ENCODE assay signal across 15 cellular contexts in genomic region chr2:4745596-4745995, GRCh38.
DNase-seq lines count a peak whose midpoint lies in the region; ATAC-seq, FAIRE-seq and TF ChIP-seq lines count a peak whose summit lies in the region.
"Had no signal": no experiment of that assay in that cellular context is flagged by ENCODE, and none has a peak within 500 bp of the region (broad histone marks: within the 10 kb centered on the region; RNA-seq: fewer than 3 reads in every experiment).

No MANE protein-coding gene starts in this region.

- RAD21 ChIA-PET in GM12878 (lab: Charles Lee; ENCODE audit: unreplicated experiment) = no interaction called here

- H3K27ac ChIP-seq in GM23338 (ENCODE audit: low read depth) = no peak overlapping the region
- H3K27ac ChIP-seq in GM12878 (ENCODE audit: control insufficient read depth, insufficient read depth) = no peak overlapping the region
- H3K27ac ChIP-seq: transverse colon had no signal

- H3K27me3 ChIP-seq in GM23338 (ENCODE audit: insufficient read depth) = no peaks in the 10 kb centered on the region
- H3K27me3 ChIP-seq in GM12878 (replicated peaks in 1 of 2; ENCODE audit: control insufficient read depth in 2 of 2, insufficient read depth in 2 of 2, low read length in 1 of 2) = no peaks in the 10 kb centered on the region
- H3K27me3 ChIP-seq: transverse colon had no signal

- H3K79me2 ChIP-seq in GM23338 (replicated peaks; ENCODE audit: insufficient read depth) = no peaks in the 10 kb centered on the region
- no peaks in the 10 kb centered on the region for H3K79me2 ChIP-seq in GM12878 (ENCODE audit: control insufficient read depth, insufficient read depth, low read length)

- H3K27ac Mint-ChIP-seq in GM23338 (no peak overlapping the region; the same call in 1 of the 2 replicates), nephron progenitor cell (peak overlapping the region; percentile 70), WTC11 (no peak overlapping the region)
- no peak overlapping the region for H3K27ac Mint-ChIP-seq in activated CD8-positive, alpha-beta T cell treated with anti-CD3 and anti-CD28 coated beads for 36 hours
- H3K27ac Mint-ChIP-seq: activated CD4-positive, alpha-beta T cell treated with anti-CD3 and anti-CD28 coated beads for 36 hours; activated naive CD4-positive, alpha-beta T cell treated with anti-CD3 and anti-CD28 coated beads for 36 hours; naive B cell; T-helper 2 cell treated with Interferon-gamma antibody and Interleukin-4, amounts not matched to agents 5 μg/mL and 100 μg/mL, for 36 hours had no signal

- TF ChIP-seq CTCF in GM23338 (conservative IDR thresholded peaks at IDR 0.05; ENCODE audit: low read depth in 2 of 2) (no peak), GM12878 (IDR thresholded peaks at IDR 0.05 in 2 of 3, conservative IDR thresholded peaks at IDR 0.05 in 1 of 3; ENCODE audit: control insufficient read depth in 2 of 3, extremely low read depth in 1 of 3, insufficient read depth in 1 of 3, low read depth in 3 of 3, low read length in 3 of 3) (no peak), nephron progenitor cell (IDR thresholded peaks at IDR 0.05) (no peak), WTC11 (IDR thresholded peaks at IDR 0.05) (no peak)
- no peak for TF ChIP-seq CTCF in activated CD8-positive, alpha-beta T cell treated with anti-CD3 and anti-CD28 coated beads for 36 hours (IDR thresholded peaks at IDR 0.05)

- H2AFZ ChIP-seq in GM23338 (no peak overlapping the region), GM12878 (ENCODE audit: control insufficient read depth, low read depth, low read length) (no peak overlapping the region)

- H3K9me2 ChIP-seq in GM23338 (ENCODE audit: insufficient read depth) = no peaks in the 10 kb centered on the region

- TF ChIP-seq POLR2A in GM12878 (IDR thresholded peaks at IDR 0.05; ENCODE audit: low read depth, low read length) (no peak), H54 (IDR thresholded peaks at IDR 0.05; ENCODE audit: low read depth, low read length) (no peak)

- no peak overlapping the region for H3K9ac ChIP-seq in GM12878 (ENCODE audit: control insufficient read depth, insufficient read depth, low read length)

- FAIRE-seq in GM12878 (lab: Jason Lieb, UNC) (no peak), H54 (lab: Jason Lieb, UNC) (no peak)
- FAIRE-seq: D721Med had no signal

- ATAC-seq in GM23338 (no peak), GM12878 (no peak), HG03135 (IDR thresholded peaks at IDR 0.05; ENCODE audit: unreplicated experiment) (no peak), WTC11 (no peak)
- no peak for ATAC-seq in activated CD8-positive, alpha-beta T cell treated with anti-CD3 and anti-CD28 coated beads for 36 hours
- ATAC-seq: activated CD4-positive, alpha-beta T cell treated with anti-CD3 and anti-CD28 coated beads for 36 hours had no signal

- SMC1A ChIA-PET in GM12878 (lab: Charles Lee; ENCODE audit: uncharacterized antibody, unreplicated experiment) = interaction anchor here (0.5 kb wide), 1 partner anchor 158 kb away, joined by 3 read pairs; no protein-coding TSS in a partner anchor

- H3K4me1 Mint-ChIP-seq in GM23338 (no peaks in the 10 kb centered on the region), nephron progenitor cell (peaks cover 9% of the 10 kb centered on the region), WTC11 (no peaks in the 10 kb centered on the region)
- H3K4me1 Mint-ChIP-seq in activated CD8-positive, alpha-beta T cell treated with anti-CD3 and anti-CD28 coated beads for 36 hours (ENCODE audit: low read depth) = no peaks in the 10 kb centered on the region
- H3K4me1 Mint-ChIP-seq: activated CD4-positive, alpha-beta T cell treated with anti-CD3 and anti-CD28 coated beads for 36 hours; naive B cell had no signal

- WGBS in GM12878 (ENCODE audit: insufficient coverage, insufficient replicate concordance, low lambda C conversion rate, missing lambda C conversion rate) = 35% methylated on average over 9 of the region's 9 CpGs

- H3K27me3 Mint-ChIP-seq in GM23338 (ENCODE audit: insufficient read depth, low read depth, poor library complexity) = no peaks in the 10 kb centered on the region
- H3K27me3 Mint-ChIP-seq in nephron progenitor cell (ENCODE audit: low read depth, poor library complexity) = no peaks in the 10 kb centered on the region
- H3K27me3 Mint-ChIP-seq in activated CD8-positive, alpha-beta T cell treated with anti-CD3 and anti-CD28 coated beads for 36 hours = no peaks in the 10 kb centered on the region
- no peaks in the 10 kb centered on the region; the same call in 1 of the 2 replicates for H3K27me3 Mint-ChIP-seq in WTC11 (ENCODE audit: low read depth)
- H3K27me3 Mint-ChIP-seq: activated CD4-positive, alpha-beta T cell treated with anti-CD3 and anti-CD28 coated beads for 36 hours; naive B cell had no signal

- BruUV-seq in GM12878 (replicated peaks; lab: Mats Ljungman, UMichigan) = no TSS peak

- H3K36me3 ChIP-seq in GM23338 (ENCODE audit: insufficient read depth) = 0 out of 2 replicates have a peak, but pooled peaks cover 3% of the 10 kb centered on the region
- no peaks in the 10 kb centered on the region for H3K36me3 ChIP-seq in GM12878 (ENCODE audit: control insufficient read depth in 2 of 2, insufficient read depth in 2 of 2, low read length in 1 of 2)
- H3K36me3 ChIP-seq: transverse colon had no signal

- no peak overlapping the region for H3K4me2 ChIP-seq in GM23338
- H3K4me2 ChIP-seq in GM12878 (ENCODE audit: control insufficient read depth, insufficient read depth) = no peak overlapping the region

- H3K9me3 ChIP-seq in GM12878 (replicated peaks; ENCODE audit: control insufficient read depth, insufficient read depth, low read length) = no peaks in the 10 kb centered on the region

- H3K9me3 Mint-ChIP-seq in GM23338 (peaks cover 76% of the 10 kb centered on the region), nephron progenitor cell (peaks cover 23% of the 10 kb centered on the region), WTC11 (peaks cover 81% of the 10 kb centered on the region)
- H3K9me3 Mint-ChIP-seq in activated CD8-positive, alpha-beta T cell treated with anti-CD3 and anti-CD28 coated beads for 36 hours = peaks cover 9% of the 10 kb centered on the region

- CTCF ChIA-PET in GM12878 (lab: Yijun Ruan, JAX) = no interaction called here
- CTCF ChIA-PET in activated CD8-positive, alpha-beta T cell treated with anti-CD3 and anti-CD28 coated beads for 36 hours (lab: Charles Lee) = no interaction called here
- CTCF ChIA-PET in WTC11 (lab: Charles Lee) = no interaction called here

- H3K4me3 ChIP-seq in GM23338 (no peak overlapping the region), GM12878 (no peak overlapping the region)
- H3K4me3 ChIP-seq: transverse colon had no signal

- H3K4me3 Mint-ChIP-seq in GM23338 (no peak overlapping the region), nephron progenitor cell (no peak overlapping the region), WTC11 (no peak overlapping the region)
- no peak overlapping the region for H3K4me3 Mint-ChIP-seq in activated CD8-positive, alpha-beta T cell treated with anti-CD3 and anti-CD28 coated beads for 36 hours
- H3K4me3 Mint-ChIP-seq: activated CD4-positive, alpha-beta T cell treated with anti-CD3 and anti-CD28 coated beads for 36 hours; activated naive CD4-positive, alpha-beta T cell treated with anti-CD3 and anti-CD28 coated beads for 36 hours; naive B cell; T-helper 2 cell treated with Interferon-gamma antibody and Interleukin-4, amounts not matched to agents 5 μg/mL and 100 μg/mL, for 36 hours had no signal

- DNase-seq in GM23338 (ENCODE audit: low spot score) (peak; percentile 3), NCI-H2029 treated with DMSO at 0.1 percent for 48 hours (lab: John Stamatoyannopoulos, UW) (peak; percentile 4), GM12878 (ENCODE audit: low read depth, low spot score) (no peak), nephron progenitor cell (peak; percentile 13), H54 (ENCODE audit: insufficient read length, low spot score) (no peak), WTC11 (ENCODE audit: low spot score) (no peak)
- no peak for DNase-seq in activated CD8-positive, alpha-beta T cell treated with anti-CD3 and anti-CD28 coated beads for 36 hours
- DNase-seq: activated CD4-positive, alpha-beta T cell treated with anti-CD3 and anti-CD28 coated beads for 36 hours; activated naive CD4-positive, alpha-beta T cell treated with anti-CD3 and anti-CD28 coated beads for 36 hours; naive B cell; stimulated activated CD4-positive, alpha-beta T cell treated with anti-CD3 and anti-CD28 coated beads, Interleukin-4, amount 100 ng/mL, for 4 hours; transverse colon had no signal

- H3K36me3 Mint-ChIP-seq in GM23338 (ENCODE audit: low read depth) = no peaks in the 10 kb centered on the region; the same call in 2 of the 3 replicates
- H3K36me3 Mint-ChIP-seq in nephron progenitor cell (ENCODE audit: low read depth) = peaks cover 6% of the 10 kb centered on the region
- no peaks in the 10 kb centered on the region for H3K36me3 Mint-ChIP-seq in activated CD8-positive, alpha-beta T cell treated with anti-CD3 and anti-CD28 coated beads for 36 hours (ENCODE audit: low read depth)
- peaks cover 71% of the 10 kb centered on the region for H3K36me3 Mint-ChIP-seq in WTC11
- H3K36me3 Mint-ChIP-seq: naive B cell had no signal

- TF ChIP-seq EP300 in GM12878 (IDR thresholded peaks at IDR 0.05; ENCODE audit: borderline replicate concordance in 1 of 2, control insufficient read depth in 1 of 2, low read depth in 2 of 2, low read length in 2 of 2) = no peak

- no peaks in the 10 kb centered on the region for H4K20me1 ChIP-seq in GM23338 (replicated peaks; ENCODE audit: insufficient read depth)
- no peaks in the 10 kb centered on the region for H4K20me1 ChIP-seq in GM12878 (ENCODE audit: control insufficient read depth, insufficient read depth)

- intact Hi-C loops in GM12878 (cut with micrococcal nuclease; ENCODE audit: unreplicated experiment) = no loop called here
- intact Hi-C loops in activated CD8-positive, alpha-beta T cell treated with anti-CD3 and anti-CD28 coated beads for 36 hours (cut with micrococcal nuclease) = no loop called here

- H3F3A ChIP-seq in GM23338 (replicated peaks; ENCODE audit: low read depth) = no peaks in the 10 kb centered on the region

- H3K4me1 ChIP-seq in GM23338 (ENCODE audit: insufficient read depth) (no peaks in the 10 kb centered on the region), GM12878 (ENCODE audit: control insufficient read depth, insufficient read depth, low read length) (no peaks in the 10 kb centered on the region)
- H3K4me1 ChIP-seq: transverse colon had no signal

- in situ Hi-C loops in GM12878 (cut with MboI) = no loop called here

- no peak for TF ChIP-seq RAD21 in GM12878 (IDR thresholded peaks at IDR 0.05; ENCODE audit: insufficient read depth, low read depth, low read length)

- POLR2A ChIA-PET in GM12878 (lab: Charles Lee) (no interaction called here), WTC11 (lab: Charles Lee) (no interaction called here)
- POLR2A ChIA-PET in activated CD8-positive, alpha-beta T cell treated with anti-CD3 and anti-CD28 coated beads for 36 hours (lab: Charles Lee) = no interaction called here

TF ChIP-seq in GM23338, 12 proteins besides CTCF, POLR2A, EP300 and RAD21 (continues in another document):
- no peak for TF ChIP-seq POLR2AphosphoS5 (IDR thresholded peaks at IDR 0.05; ENCODE audit: low read depth)

TF ChIP-seq in WTC11, 78 proteins besides CTCF, POLR2A, EP300 and RAD21 (continues in another document):
- no peak for TF ChIP-seq MAX (CRISPR knock-in tag; IDR thresholded peaks at IDR 0.05)

Comparison
In these comparisons a context has a peak if more than half of its experiments do, and no peak if none do; other contexts are left out.
1. DNase-seq: peak in GM23338 (single experiment), NCI-H2029 treated with DMSO at 0.1 percent for 48 hours (single experiment) and nephron progenitor cell (single experiment); none in GM12878 (single experiment), activated CD8-positive, alpha-beta T cell treated with anti-CD3 and anti-CD28 coated beads for 36 hours (single experiment), H54 (single experiment) and WTC11 (single experiment).